ENCODE assay signal across 14 cellular contexts in genomic region chr17:60315650-60316049, GRCh38.
DNase-seq lines count a peak whose midpoint lies in the region; ATAC-seq and TF ChIP-seq lines count a peak whose summit lies in the region.
"Had no signal": no experiment of that assay in that cellular context is flagged by ENCODE, and none has a peak within 500 bp of the region (broad histone marks: within the 10 kb centered on the region; RNA-seq: fewer than 3 reads in every experiment).

No MANE protein-coding gene starts in this region.

- no peak overlapping the region for H3K27ac ChIP-seq in 22Rv1
- H3K27ac ChIP-seq: right atrium auricular region, stomach had no signal

- ATAC-seq in GM21515 (IDR thresholded peaks at IDR 0.05; ENCODE audit: unreplicated experiment), result no peak
- ATAC-seq in HG02884 (IDR thresholded peaks at IDR 0.05; ENCODE audit: unreplicated experiment), result no peak

- no peak overlapping the region for H3K4me3 ChIP-seq in choroid plexus epithelial cell (ENCODE audit: low read depth, low read length)
- H3K4me3 ChIP-seq: dorsolateral prefrontal cortex, right atrium auricular region, stomach had no signal

- DNase-seq in NAMALWA (ENCODE audit: low spot score), result peak; percentile 9
- peak; percentile 25 for DNase-seq in choroid plexus epithelial cell (ENCODE audit: low read depth)
- DNase-seq in activated CD4-positive, alpha-beta T cell treated with anti-CD3 and anti-CD28 coated beads for 1 hour, result no peak
- no peak for DNase-seq in stimulated activated CD4-positive, alpha-beta T cell treated with anti-CD3 and anti-CD28 coated beads, Interleukin-2, amount 100 ng/mL, for 48 hours
- DNase-seq: activated T-cell treated with anti-CD3 and anti-CD28 coated beads, Interleukin-2, amount 50 U/mL, for 4 hours; amniotic stem cell; dorsolateral prefrontal cortex; GDM1; stomach had no signal

- peak; percentile 38 for TF ChIP-seq CTCF in 22Rv1 (IDR thresholded peaks at IDR 0.05)
- peak; percentile 26; the same call in 1 of the 3 replicates for TF ChIP-seq CTCF in GM12872 (IDR thresholded peaks at IDR 0.05; ENCODE audit: insufficient read depth, low read depth, low read length)
- peak; percentile 32 for TF ChIP-seq CTCF in choroid plexus epithelial cell (conservative IDR thresholded peaks at IDR 0.05; ENCODE audit: low read depth, low read length)

Comparison
In these comparisons a context has a peak if more than half of its experiments do, and no peak if none do; other contexts are left out.
1. DNase-seq: peak in NAMALWA (single experiment) and choroid plexus epithelial cell (single experiment); none in activated CD4-positive, alpha-beta T cell treated with anti-CD3 and anti-CD28 coated beads for 1 hour (single experiment) and stimulated activated CD4-positive, alpha-beta T cell treated with anti-CD3 and anti-CD28 coated beads, Interleukin-2, amount 100 ng/mL, for 48 hours (0 of 2).
2. Peak in every context shown above with its lines, with median percentiles within 50 percentile points of each other: CTCF ChIP-seq.